ENCODE assay signal across 8 cellular contexts in the genomic region with DNA sequence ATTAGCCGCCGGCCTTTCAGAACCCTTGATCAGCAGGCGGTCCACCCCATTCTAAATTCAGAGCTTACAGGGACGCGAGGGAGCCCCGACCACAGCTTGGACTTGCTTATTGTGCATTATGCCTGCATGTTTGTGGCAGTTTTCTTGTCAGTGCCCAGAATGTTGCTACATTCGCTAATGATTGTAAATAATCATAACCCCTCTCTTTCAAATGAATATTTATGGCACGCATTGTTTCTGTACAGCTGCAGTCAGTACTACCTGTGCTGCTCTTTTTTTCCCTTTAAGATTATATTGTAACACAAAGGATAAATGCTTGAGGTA. TPM values are rescaled to one million over a fixed set of nuclear protein-coding genes. Genes with fewer than 3 reads are reported as not detected.
DNase-seq lines count a peak whose midpoint lies in the region; ATAC-seq and TF ChIP-seq lines count a peak whose summit lies in the region.

No MANE protein-coding gene starts in this region.

- peak overlapping the region; percentile 91 for H3K27ac Mint-ChIP-seq in activated naive CD4-positive, alpha-beta T cell treated with anti-CD3 and anti-CD28 coated beads, Interleukin-2, amount 50 U/mL, for 24 hours
- H3K27ac Mint-ChIP-seq in mesothelial cell of epicardium = peak overlapping the region; percentile 61

- H3K27me3 Mint-ChIP-seq in activated naive CD4-positive, alpha-beta T cell treated with anti-CD3 and anti-CD28 coated beads, Interleukin-2, amount 50 U/mL, for 24 hours = no peaks in the 10 kb centered on the region
- no peaks in the 10 kb centered on the region for H3K27me3 Mint-ChIP-seq in mesothelial cell of epicardium (ENCODE audit: low read depth)

- 5 to 11% methylated on average over 5 to 7 of the region's 8 CpGs for WGBS in body of pancreas, 2 donors
- WGBS in upper lobe of left lung, 2 donors = 11 to 13% methylated on average over 8 of the region's 8 CpGs

- H3K4me3 ChIP-seq in body of pancreas = no peak overlapping the region
- peak overlapping the region in 2 of 4 donors; percentile 73 to 85 for H3K4me3 ChIP-seq in upper lobe of left lung

- peaks cover 36% of the 10 kb centered on the region for H3K4me1 ChIP-seq in body of pancreas
- H3K4me1 ChIP-seq in upper lobe of left lung = peaks cover 26 to 40% (median 28%) of the 10 kb centered on the region in 4 donors

- H3K9me3 Mint-ChIP-seq in activated naive CD4-positive, alpha-beta T cell treated with anti-CD3 and anti-CD28 coated beads, Interleukin-2, amount 50 U/mL, for 24 hours = no peaks in the 10 kb centered on the region
- no peaks in the 10 kb centered on the region for H3K9me3 Mint-ChIP-seq in mesothelial cell of epicardium

- peaks cover 2% of the 10 kb centered on the region for H3K36me3 Mint-ChIP-seq in activated naive CD4-positive, alpha-beta T cell treated with anti-CD3 and anti-CD28 coated beads, Interleukin-2, amount 50 U/mL, for 24 hours
- H3K36me3 Mint-ChIP-seq in mesothelial cell of epicardium = no peaks in the 10 kb centered on the region

- H3K27me3 ChIP-seq in body of pancreas = no peaks in the 10 kb centered on the region
- H3K27me3 ChIP-seq in upper lobe of left lung = no peaks in the 10 kb centered on the region

- H3K27ac ChIP-seq in body of pancreas (peak overlapping the region in 3 of 4 donors; percentile 96 to 97 (median 97)), upper lobe of left lung (peak overlapping the region; percentile 93 to 98 (median 97))

- no peaks in the 10 kb centered on the region for H3K9me3 ChIP-seq in body of pancreas
- no peaks in the 10 kb centered on the region for H3K9me3 ChIP-seq in upper lobe of left lung

- TF ChIP-seq CTCF in body of pancreas (IDR thresholded peaks at IDR 0.05) (peak in 1 of 7 experiments; percentile 2), mesothelial cell of epicardium (IDR thresholded peaks at IDR 0.05; ENCODE audit: unreplicated experiment) (peak; percentile 74), upper lobe of left lung (IDR thresholded peaks at IDR 0.05) (peak in 1 of 6 experiments; percentile 40)

- peaks cover 45% of the 10 kb centered on the region for H3K4me1 Mint-ChIP-seq in activated naive CD4-positive, alpha-beta T cell treated with anti-CD3 and anti-CD28 coated beads, Interleukin-2, amount 50 U/mL, for 24 hours
- H3K4me1 Mint-ChIP-seq in mesothelial cell of epicardium = peaks cover 36% of the 10 kb centered on the region

- no peaks in the 10 kb centered on the region for H3K36me3 ChIP-seq in body of pancreas (replicated peaks in 1 of 2; ENCODE audit: insufficient read depth in 1 of 2, low read depth in 2 of 2)
- no peaks in the 10 kb centered on the region for H3K36me3 ChIP-seq in upper lobe of left lung

- intact Hi-C loops in body of pancreas (cut with DNase I) = no loop called here

- no peak for TF ChIP-seq EP300 in upper lobe of left lung (IDR thresholded peaks at IDR 0.05)

- H3K4me3 Mint-ChIP-seq in activated naive CD4-positive, alpha-beta T cell treated with anti-CD3 and anti-CD28 coated beads, Interleukin-2, amount 50 U/mL, for 24 hours = peak overlapping the region; percentile 86
- H3K4me3 Mint-ChIP-seq in mesothelial cell of epicardium = peak overlapping the region; percentile 77

- ATAC-seq in body of pancreas (no peak), upper lobe of left lung (ENCODE audit: low FRiP score in 2 of 2) (no peak), GM21717 (IDR thresholded peaks at IDR 0.05; ENCODE audit: unreplicated experiment) (no peak)

- DNase-seq in activated naive CD4-positive, alpha-beta T cell treated with anti-CD3 and anti-CD28 coated beads, Interleukin-2, amount 50 U/mL, for 16 hours = no peak
- DNase-seq in body of pancreas (no peak), mesothelial cell of epicardium (ENCODE audit: low spot score in 2 of 2, unreplicated experiment in 2 of 2) (no peak), upper lobe of left lung (no peak), D341Med (ENCODE audit: low spot score) (no peak), foreskin melanocyte (no peak)

- TF ChIP-seq POLR2A in body of pancreas (IDR thresholded peaks at IDR 0.05) (no peak), upper lobe of left lung (IDR thresholded peaks at IDR 0.05) (no peak)

RNA-seq across cellular contexts. Expression of gene VPS36, which starts 0.3 kb away (rescaled TPM):
- total RNA-seq in body of pancreas (10 to 100 TPM; 35.3 to 44.6 TPM), mesothelial cell of epicardium (52.8 to 58.9 TPM (median 55.2 TPM) in 3 replicates), upper lobe of left lung (10 to 100 TPM; 32.1 to 78.6 (median 37.7) TPM)

RNA-seq across cellular contexts. Expression of gene CKAP2, which starts 4.5 kb away (rescaled TPM):
- total RNA-seq in body of pancreas = 1 to 10 TPM; 5.2 to 5.9 TPM
- total RNA-seq in mesothelial cell of epicardium = 40.4 to 45.4 TPM (median 40.4 TPM) in 3 replicates
- total RNA-seq in upper lobe of left lung = 10 to 100 TPM in 1 of 6 donors, 1 to 10 TPM in 5; 4.2 to 18.2 (median 8.8) TPM

RNA-seq across cellular contexts. Expression of gene THSD1, which starts 44.8 kb away (rescaled TPM):
- 1 to 10 TPM; 1.3 TPM for total RNA-seq in body of pancreas
- 1.3 to 1.6 TPM (median 1.5 TPM) in 3 replicates for total RNA-seq in mesothelial cell of epicardium
- 10 to 100 TPM in 5 of 6 donors, 1 to 10 TPM in 1; 5.5 to 19.8 (median 12.1) TPM for total RNA-seq in upper lobe of left lung
